In the genomic region with DNA sequence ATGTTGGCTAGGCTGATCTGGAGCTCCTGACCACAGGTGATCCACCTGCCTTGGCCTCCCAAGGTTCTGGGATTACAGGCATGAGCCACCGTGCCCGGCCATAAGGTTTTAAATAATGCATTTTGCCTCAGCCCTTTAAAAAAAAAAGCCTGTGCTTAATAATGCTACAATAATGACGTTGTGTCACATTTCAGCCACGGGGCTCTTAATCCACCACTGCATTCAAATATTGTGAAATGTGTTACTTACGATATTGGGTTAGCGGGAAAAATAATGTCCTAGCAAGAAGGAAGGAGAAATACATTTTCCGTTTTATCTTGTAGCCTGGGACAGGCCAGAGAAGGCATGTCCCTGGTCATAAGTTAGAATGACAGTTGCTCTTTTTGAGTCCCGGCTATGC, we compare ENCODE assay signal across 23 cellular contexts. TPM values are rescaled to one million over a fixed set of nuclear protein-coding genes. Genes with fewer than 3 reads are reported as not detected.
DNase-seq lines count a peak whose midpoint lies in the region; ATAC-seq and TF ChIP-seq lines count a peak whose summit lies in the region.
"Had no signal": no experiment of that assay in that cellular context is flagged by ENCODE, and none has a peak within 500 bp of the region (broad histone marks: within the 10 kb centered on the region; RNA-seq: fewer than 3 reads in every experiment).

No MANE protein-coding gene starts in this region.

- intact Hi-C loops in body of pancreas (cut with DNase I), result no loop called here
- intact Hi-C loops in upper lobe of right lung (cut with DNase I), result no loop called here

- ATAC-seq in body of pancreas (no peak), upper lobe of right lung (peak; percentile 11)

- no peak overlapping the region for H3K4me3 Mint-ChIP-seq in activated naive CD8-positive, alpha-beta T cell treated with anti-CD3 and anti-CD28 coated beads for 36 hours
- no peak overlapping the region for H3K4me3 Mint-ChIP-seq in osteocyte (ENCODE audit: unreplicated experiment)
- H3K4me3 Mint-ChIP-seq: CD4-positive, alpha-beta memory T cell; GM23338; H9; HFFc6 had no signal

- H3K9me3 Mint-ChIP-seq in activated naive CD8-positive, alpha-beta T cell treated with anti-CD3 and anti-CD28 coated beads for 36 hours, result no peaks in the 10 kb centered on the region
- H3K9me3 Mint-ChIP-seq in osteocyte (ENCODE audit: unreplicated experiment), result no peaks in the 10 kb centered on the region
- H3K9me3 Mint-ChIP-seq: GM23338, H9, HFFc6 had no signal

- H3K4me3 ChIP-seq in body of pancreas, result no peak overlapping the region
- H3K4me3 ChIP-seq in parathyroid adenoma (ENCODE audit: low read depth, low read length), result no peak overlapping the region
- no peak overlapping the region for H3K4me3 ChIP-seq in upper lobe of right lung
- H3K4me3 ChIP-seq: GM23338, Peyer's patch, SK-N-MC had no signal

- H3K4me1 ChIP-seq in body of pancreas (peaks cover 58% of the 10 kb centered on the region), parathyroid adenoma (peaks cover 23% of the 10 kb centered on the region), upper lobe of right lung (peaks cover 20% of the 10 kb centered on the region)

- H3K4me2 ChIP-seq in parathyroid adenoma (ENCODE audit: low read length), result no peak overlapping the region
- H3K4me2 ChIP-seq: GM23338 had no signal

- 55 to 68% methylated on average over 8 of the region's 8 CpGs for WGBS in body of pancreas, 2 donors

- H3K9ac ChIP-seq in parathyroid adenoma, result no peak overlapping the region

- H3K36me3 ChIP-seq in body of pancreas (replicated peaks in 1 of 2; ENCODE audit: insufficient read depth in 1 of 2, low read depth in 2 of 2) (no peaks in the 10 kb centered on the region), parathyroid adenoma (ENCODE audit: control insufficient read depth, insufficient read depth, low read length) (no peaks in the 10 kb centered on the region), upper lobe of right lung (no peaks in the 10 kb centered on the region)
- H3K36me3 ChIP-seq: Peyer's patch had no signal

- H3K79me2 ChIP-seq in parathyroid adenoma, result peaks cover 23% of the 10 kb centered on the region

- H2AFZ ChIP-seq in parathyroid adenoma, result no peak overlapping the region
- H2AFZ ChIP-seq: GM23338 had no signal

- H3K9me3 ChIP-seq in body of pancreas, result no peaks in the 10 kb centered on the region
- H3K9me3 ChIP-seq in parathyroid adenoma (ENCODE audit: control insufficient read depth, low read length), result no peaks in the 10 kb centered on the region
- H3K9me3 ChIP-seq in upper lobe of right lung, result no peaks in the 10 kb centered on the region
- H3K9me3 ChIP-seq: Peyer's patch had no signal

- H3K27me3 Mint-ChIP-seq in activated naive CD8-positive, alpha-beta T cell treated with anti-CD3 and anti-CD28 coated beads for 36 hours, result peaks cover 5% of the 10 kb centered on the region
- H3K27me3 Mint-ChIP-seq in osteocyte (ENCODE audit: unreplicated experiment), result no peaks in the 10 kb centered on the region

- H3K27ac Mint-ChIP-seq in activated naive CD8-positive, alpha-beta T cell treated with anti-CD3 and anti-CD28 coated beads for 36 hours, result no peak overlapping the region
- no peak overlapping the region for H3K27ac Mint-ChIP-seq in osteocyte (ENCODE audit: unreplicated experiment)
- H3K27ac Mint-ChIP-seq: CD4-positive, alpha-beta memory T cell; GM23338; HFFc6 had no signal

- peak; percentile 6 for DNase-seq in NCI-H526 treated with DMSO at 0.1 percent for 48 hours (lab: John Stamatoyannopoulos, UW)
- DNase-seq in body of pancreas, result no peak
- peak; percentile 25 for DNase-seq in upper lobe of right lung
- no peak for DNase-seq in activated naive CD8-positive, alpha-beta T cell treated with anti-CD3 and anti-CD28 coated beads for 36 hours
- no peak for DNase-seq in osteocyte (ENCODE audit: extremely low spot score, unreplicated experiment)
- DNase-seq in HT-29 (ENCODE audit: low spot score), result no peak
- DNase-seq: C1 segment of cervical spinal cord; CD4-positive, alpha-beta memory T cell; COR-L47; H9; HFFc6; KBM-7; NCI-H1105 treated with DMSO at 0.1 percent for 48 hours; NCI-H146; NCI-H1930; NCI-H2107; NCI-H446 treated with DMSO at 0.1 percent for 48 hours; OCI-M1; SIG-M5 had no signal

- H3K36me3 Mint-ChIP-seq in activated naive CD8-positive, alpha-beta T cell treated with anti-CD3 and anti-CD28 coated beads for 36 hours, result no peaks in the 10 kb centered on the region
- no peaks in the 10 kb centered on the region for H3K36me3 Mint-ChIP-seq in osteocyte (ENCODE audit: unreplicated experiment)
- H3K36me3 Mint-ChIP-seq: CD4-positive, alpha-beta memory T cell had no signal

- no peak for TF ChIP-seq POLR2A in body of pancreas (IDR thresholded peaks at IDR 0.05)

- H3K27me3 ChIP-seq in body of pancreas (no peaks in the 10 kb centered on the region), parathyroid adenoma (ENCODE audit: control insufficient read depth, insufficient read depth, low read length) (no peaks in the 10 kb centered on the region), upper lobe of right lung (no peaks in the 10 kb centered on the region)
- H3K27me3 ChIP-seq: Peyer's patch had no signal

- H3K4me1 Mint-ChIP-seq in activated naive CD8-positive, alpha-beta T cell treated with anti-CD3 and anti-CD28 coated beads for 36 hours, result peaks cover 11% of the 10 kb centered on the region
- H3K4me1 Mint-ChIP-seq in osteocyte (ENCODE audit: unreplicated experiment), result peaks cover 8% of the 10 kb centered on the region

- TF ChIP-seq CTCF in body of pancreas (IDR thresholded peaks at IDR 0.05) (no peak), parathyroid adenoma (IDR thresholded peaks at IDR 0.05) (no peak), upper lobe of right lung (IDR thresholded peaks at IDR 0.05) (no peak), osteocyte (IDR thresholded peaks at IDR 0.05) (no peak)

- H3K27ac ChIP-seq in body of pancreas (peak overlapping the region in 3 of 4 donors; percentile 54 to 67 (median 67)), parathyroid adenoma (peak overlapping the region; percentile 39), upper lobe of right lung (peak overlapping the region; percentile 17)
- H3K27ac ChIP-seq: SK-N-MC had no signal

RNA-seq across cellular contexts. Expression of gene PAQR5, which starts 17.6 kb away (rescaled TPM):
- 10 to 100 TPM in 1 of 2 donors, 1 to 10 TPM in 1; 6.5 to 11.5 TPM for total RNA-seq in body of pancreas
- total RNA-seq in upper lobe of right lung, result 37.9 TPM
- under 1 TPM; 0.06 to 0.23 TPM for total RNA-seq in activated naive CD8-positive, alpha-beta T cell treated with anti-CD3 and anti-CD28 coated beads for 36 hours
- 1.5 and 2.0 TPM in 2 replicates for total RNA-seq in osteocyte
- total RNA-seq in HT-29 (2014; rRNA removed; shearing (Covaris generic)), result 25.9 and 28.9 TPM in 2 replicates

Comparison
In these comparisons a context has a peak if more than half of its experiments do, and no peak if none do; other contexts are left out.
1. DNase-seq: peak in NCI-H526 treated with DMSO at 0.1 percent for 48 hours (single experiment) and upper lobe of right lung (single experiment); none in body of pancreas (0 of 4), activated naive CD8-positive, alpha-beta T cell treated with anti-CD3 and anti-CD28 coated beads for 36 hours (single experiment), osteocyte (single experiment) and HT-29 (single experiment).
2. H3K27ac ChIP-seq: peak in every context shown above with its lines; median percentile 67 in body of pancreas; 39 in parathyroid adenoma; 17 in upper lobe of right lung.